In the genomic region with DNA sequence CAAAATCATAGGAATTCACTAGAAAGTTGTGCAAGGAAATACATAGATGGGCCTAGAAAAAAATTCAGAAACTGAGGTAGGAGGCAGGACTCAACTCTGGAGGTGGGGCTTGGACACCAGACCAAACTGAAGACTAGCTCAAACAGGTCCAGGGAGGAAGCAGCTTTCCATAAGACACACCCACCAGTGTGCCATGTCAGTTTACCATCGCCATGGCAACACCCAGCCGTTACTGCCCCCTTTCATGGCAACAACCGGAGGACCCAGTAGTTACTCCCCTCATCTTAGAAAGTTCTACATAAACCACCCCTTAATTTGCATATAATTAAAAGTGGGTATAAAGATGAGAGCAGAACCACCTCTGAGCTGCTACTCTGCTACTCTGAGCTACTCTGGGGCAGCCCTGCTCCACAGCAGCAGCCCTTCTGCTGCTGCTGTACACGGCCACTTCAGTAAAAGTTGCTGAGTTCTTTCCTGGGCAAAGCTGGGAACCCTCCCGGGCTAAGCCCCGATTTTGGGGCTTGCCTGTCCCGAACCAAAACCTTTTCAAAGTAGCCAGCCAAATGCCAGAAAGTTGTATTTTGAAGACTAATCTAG, we compare ENCODE assay signal across 1 cellular context.
TF ChIP-seq lines count a peak whose summit lies in the region.

No MANE protein-coding gene starts in this region.

TF ChIP-seq in K562, 482 proteins besides CTCF, POLR2A, EP300 and RAD21 (continued from another document):
- TF ChIP-seq HNRNPUL1 (IDR thresholded peaks at IDR 0.05; ENCODE audit: low read length) (no peak), RFX1 (IDR thresholded peaks at IDR 0.05) (peak; percentile 89), SNRNP70 (optimal IDR thresholded peaks at IDR 0.05; ENCODE audit: low read depth, low read length) (no peak), HDAC2 (IDR thresholded peaks at IDR 0.05) (no peak), TAF7 (tag; IDR thresholded peaks at IDR 0.05) (no peak), NCOA1 (IDR thresholded peaks at IDR 0.05; ENCODE audit: low read depth) (no peak), SNIP1 (IDR thresholded peaks at IDR 0.05; ENCODE audit: low read depth) (no peak), SRF (CRISPR knock-in tag; IDR thresholded peaks at IDR 0.05) (peak in 1 of 2 experiments; percentile 92; a peak in 1 of 4 replicates), ZNF445 (CRISPR knock-in tag; IDR thresholded peaks at IDR 0.05; ENCODE audit: low read depth) (no peak), RFX7 (CRISPR knock-in tag; IDR thresholded peaks at IDR 0.05) (no peak)
- TF ChIP-seq, protein P1, sequence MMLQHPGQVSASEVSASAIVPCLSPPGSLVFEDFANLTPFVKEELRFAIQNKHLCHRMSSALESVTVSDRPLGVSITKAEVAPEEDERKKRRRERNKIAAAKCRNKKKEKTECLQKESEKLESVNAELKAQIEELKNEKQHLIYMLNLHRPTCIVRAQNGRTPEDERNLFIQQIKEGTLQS (IDR thresholded peaks at IDR 0.05) = no peak
- TF ChIP-seq, protein P1 (CRISPR knock-in tag; conservative IDR thresholded peaks at IDR 0.05) = no peak
- TF ChIP-seq, protein P2, sequence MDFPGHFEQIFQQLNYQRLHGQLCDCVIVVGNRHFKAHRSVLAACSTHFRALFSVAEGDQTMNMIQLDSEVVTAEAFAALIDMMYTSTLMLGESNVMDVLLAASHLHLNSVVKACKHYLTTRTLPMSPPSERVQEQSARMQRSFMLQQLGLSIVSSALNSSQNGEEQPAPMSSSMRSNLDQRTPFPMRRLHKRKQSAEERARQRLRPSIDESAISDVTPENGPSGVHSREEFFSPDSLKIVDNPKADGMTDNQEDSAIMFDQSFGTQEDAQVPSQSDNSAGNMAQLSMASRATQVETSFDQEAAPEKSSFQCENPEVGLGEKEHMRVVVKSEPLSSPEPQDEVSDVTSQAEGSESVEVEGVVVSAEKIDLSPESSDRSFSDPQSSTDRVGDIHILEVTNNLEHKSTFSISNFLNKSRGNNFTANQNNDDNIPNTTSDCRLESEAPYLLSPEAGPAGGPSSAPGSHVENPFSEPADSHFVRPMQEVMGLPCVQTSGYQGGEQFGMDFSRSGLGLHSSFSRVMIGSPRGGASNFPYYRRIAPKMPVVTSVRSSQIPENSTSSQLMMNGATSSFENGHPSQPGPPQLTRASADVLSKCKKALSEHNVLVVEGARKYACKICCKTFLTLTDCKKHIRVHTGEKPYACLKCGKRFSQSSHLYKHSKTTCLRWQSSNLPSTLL (IDR thresholded peaks at IDR 0.05) = 0 out of 2 replicates have a peak, but pooled peaks have one; percentile 25
- TF ChIP-seq, protein P3, sequence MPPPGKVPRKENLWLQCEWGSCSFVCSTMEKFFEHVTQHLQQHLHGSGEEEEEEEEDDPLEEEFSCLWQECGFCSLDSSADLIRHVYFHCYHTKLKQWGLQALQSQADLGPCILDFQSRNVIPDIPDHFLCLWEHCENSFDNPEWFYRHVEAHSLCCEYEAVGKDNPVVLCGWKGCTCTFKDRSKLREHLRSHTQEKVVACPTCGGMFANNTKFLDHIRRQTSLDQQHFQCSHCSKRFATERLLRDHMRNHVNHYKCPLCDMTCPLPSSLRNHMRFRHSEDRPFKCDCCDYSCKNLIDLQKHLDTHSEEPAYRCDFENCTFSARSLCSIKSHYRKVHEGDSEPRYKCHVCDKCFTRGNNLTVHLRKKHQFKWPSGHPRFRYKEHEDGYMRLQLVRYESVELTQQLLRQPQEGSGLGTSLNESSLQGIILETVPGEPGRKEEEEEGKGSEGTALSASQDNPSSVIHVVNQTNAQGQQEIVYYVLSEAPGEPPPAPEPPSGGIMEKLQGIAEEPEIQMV (tag; conservative IDR thresholded peaks at IDR 0.05; ENCODE audit: low read depth) = 0 out of 2 replicates have a peak, but pooled peaks have one; percentile 22
- TF ChIP-seq, protein P4, sequence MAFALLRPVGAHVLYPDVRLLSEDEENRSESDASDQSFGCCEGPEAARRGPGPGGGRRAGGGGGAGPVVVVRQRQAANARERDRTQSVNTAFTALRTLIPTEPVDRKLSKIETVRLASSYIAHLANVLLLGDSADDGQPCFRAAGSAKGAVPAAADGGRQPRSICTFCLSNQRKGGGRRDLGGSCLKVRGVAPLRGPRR (CRISPR knock-in tag; IDR thresholded peaks at IDR 0.05) = no peak
- TF ChIP-seq, protein P5, sequence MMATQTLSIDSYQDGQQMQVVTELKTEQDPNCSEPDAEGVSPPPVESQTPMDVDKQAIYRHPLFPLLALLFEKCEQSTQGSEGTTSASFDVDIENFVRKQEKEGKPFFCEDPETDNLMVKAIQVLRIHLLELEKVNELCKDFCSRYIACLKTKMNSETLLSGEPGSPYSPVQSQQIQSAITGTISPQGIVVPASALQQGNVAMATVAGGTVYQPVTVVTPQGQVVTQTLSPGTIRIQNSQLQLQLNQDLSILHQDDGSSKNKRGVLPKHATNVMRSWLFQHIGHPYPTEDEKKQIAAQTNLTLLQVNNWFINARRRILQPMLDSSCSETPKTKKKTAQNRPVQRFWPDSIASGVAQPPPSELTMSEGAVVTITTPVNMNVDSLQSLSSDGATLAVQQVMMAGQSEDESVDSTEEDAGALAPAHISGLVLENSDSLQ (IDR thresholded peaks at IDR 0.05) = peak; percentile 84
- TF ChIP-seq, protein P6, sequence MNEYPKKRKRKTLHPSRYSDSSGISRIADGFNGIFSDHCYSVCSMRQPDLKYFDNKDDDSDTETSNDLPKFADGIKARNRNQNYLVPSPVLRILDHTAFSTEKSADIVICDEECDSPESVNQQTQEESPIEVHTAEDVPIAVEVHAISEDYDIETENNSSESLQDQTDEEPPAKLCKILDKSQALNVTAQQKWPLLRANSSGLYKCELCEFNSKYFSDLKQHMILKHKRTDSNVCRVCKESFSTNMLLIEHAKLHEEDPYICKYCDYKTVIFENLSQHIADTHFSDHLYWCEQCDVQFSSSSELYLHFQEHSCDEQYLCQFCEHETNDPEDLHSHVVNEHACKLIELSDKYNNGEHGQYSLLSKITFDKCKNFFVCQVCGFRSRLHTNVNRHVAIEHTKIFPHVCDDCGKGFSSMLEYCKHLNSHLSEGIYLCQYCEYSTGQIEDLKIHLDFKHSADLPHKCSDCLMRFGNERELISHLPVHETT (CRISPR knock-in tag; conservative IDR thresholded peaks at IDR 0.05 in 1 of 2, IDR thresholded peaks at IDR 0.05 in 1 of 2) = no peak
TF ChIP-seq in K562: peak in this region for 5.
